In genomic region chr2:86243950-86244733, GRCh38 we compare ENCODE assay signal across 15 cellular contexts.
DNase-seq lines count a peak whose midpoint lies in the region; ATAC-seq and TF ChIP-seq lines count a peak whose summit lies in the region.
"Had no signal": no experiment of that assay in that cellular context is flagged by ENCODE, and none has a peak within 500 bp of the region (broad histone marks: within the 10 kb centered on the region; RNA-seq: fewer than 3 reads in every experiment).

No MANE protein-coding gene starts in this region.

- peak; percentile 3 for TF ChIP-seq CTCF in fibroblast of mammary gland (conservative IDR thresholded peaks at IDR 0.05; ENCODE audit: control insufficient read depth, insufficient read depth, low read depth, low read length)

- DNase-seq in SKM-1 treated with dmso at 0.1 percent for 144 hours (lab: John Stamatoyannopoulos, UW; ENCODE audit: unreplicated experiment) (peak; percentile 35), SKM-1 (lab: John Stamatoyannopoulos, UW; ENCODE audit: unreplicated experiment) (no peak), NAMALWA (ENCODE audit: low spot score) (peak; percentile 53), fibroblast of mammary gland (ENCODE audit: low read depth) (no peak), islet precursor cell (no peak), ecto neural progenitor cell (ENCODE audit: low spot score) (no peak), NCI-H774 (lab: John Stamatoyannopoulos, UW) (no peak)
- DNase-seq: 8988T; activated CD4-positive, alpha-beta T cell treated with anti-CD3 and anti-CD28 coated beads for 48 hours; DND-41; left cardiac atrium; stimulated activated CD4-positive, alpha-beta T cell treated with anti-CD3 and anti-CD28 coated beads, Interleukin-15, amount 100 ng/mL, for 24 hours had no signal

- no peak overlapping the region for H3K4me3 ChIP-seq in fibroblast of mammary gland (ENCODE audit: control insufficient read depth, low read depth, low read length)
- H3K4me3 ChIP-seq: neural progenitor cell, SK-N-MC had no signal

- ATAC-seq in HG02678 (IDR thresholded peaks at IDR 0.05; ENCODE audit: unreplicated experiment) = no peak
- ATAC-seq: left cardiac atrium had no signal

Comparison
In these comparisons a context has a peak if more than half of its experiments do, and no peak if none do; other contexts are left out.
1. DNase-seq: peak in SKM-1 treated with dmso at 0.1 percent for 144 hours (single experiment) and NAMALWA (single experiment); none in SKM-1 (single experiment), fibroblast of mammary gland (single experiment), islet precursor cell (single experiment), ecto neural progenitor cell (single experiment) and NCI-H774 (single experiment).